Comparison of ENCODE assay signal across 23 cellular contexts in genomic region chr10:126165865-126166264, GRCh38.
DNase-seq lines count a peak whose midpoint lies in the region; ATAC-seq, FAIRE-seq and TF ChIP-seq lines count a peak whose summit lies in the region.
"Had no signal": no experiment of that assay in that cellular context is flagged by ENCODE, and none has a peak within 500 bp of the region (broad histone marks: within the 10 kb centered on the region; RNA-seq: fewer than 3 reads in every experiment).

No MANE protein-coding gene starts in this region.

- POLR2A ChIA-PET in A549 (lab: Yijun Ruan, JAX): no interaction called here
- POLR2A ChIA-PET in K562 (lab: Yijun Ruan, JAX): no interaction called here

- BruUV-seq in K562 (replicated peaks; lab: Mats Ljungman, UMichigan): no TSS peak

- H3K9me3 Mint-ChIP-seq in CD4-positive, CD25-positive, alpha-beta regulatory T cell: peaks cover 0 to 3% (median 0%) of the 10 kb centered on the region in 7 donors
- H3K9me3 Mint-ChIP-seq: CD4-positive, alpha-beta T cell; CD8-positive, alpha-beta T cell had no signal

- H3K36me3 ChIP-seq in CD4-positive, CD25-positive, alpha-beta regulatory T cell (ENCODE audit: control insufficient read depth, insufficient read depth, low read length): no peaks in the 10 kb centered on the region
- H3K36me3 ChIP-seq in K562 (ENCODE audit: control insufficient read depth, insufficient read depth, low read length): no peaks in the 10 kb centered on the region
- H3K36me3 ChIP-seq: BE2C, BLaER1 had no signal

- intact Hi-C loops in K562 (cut with micrococcal nuclease): loop anchor here (10.0 kb wide), 3 partner anchors 139 to 579 kb away; no protein-coding TSS in a partner anchor

- no peaks in the 10 kb centered on the region for H3K9me3 ChIP-seq in A549
- H3K9me3 ChIP-seq in CD4-positive, CD25-positive, alpha-beta regulatory T cell (ENCODE audit: control insufficient read depth in 2 of 2, low read length in 2 of 2): no peaks in the 10 kb centered on the region
- no peaks in the 10 kb centered on the region for H3K9me3 ChIP-seq in K562 (replicated peaks; ENCODE audit: control insufficient read depth, insufficient read depth, low read depth, low read length)
- H3K9me3 ChIP-seq: BE2C, BLaER1, Caco-2 had no signal

- peaks cover 18% of the 10 kb centered on the region for H3K27me3 Mint-ChIP-seq in CD4-positive, CD25-positive, alpha-beta regulatory T cell
- H3K27me3 Mint-ChIP-seq: CD4-positive, alpha-beta T cell had no signal

- peaks cover 0 to 6% (median 0%) of the 10 kb centered on the region in 4 donors for H3K4me1 Mint-ChIP-seq in CD4-positive, CD25-positive, alpha-beta regulatory T cell
- H3K4me1 Mint-ChIP-seq: CD14-positive monocyte had no signal

- TF ChIP-seq RAD21 in A549 (conservative IDR thresholded peaks at IDR 0.05 in 1 of 2, IDR thresholded peaks at IDR 0.05 in 1 of 2) (no peak), K562 (CRISPR knock-in tag; conservative IDR thresholded peaks at IDR 0.05 in 1 of 2, IDR thresholded peaks at IDR 0.05 in 1 of 2) (no peak)

- TF ChIP-seq POLR2A in A549 (IDR thresholded peaks at IDR 0.05; ENCODE audit: low read length) (no peak), K562 (conservative IDR thresholded peaks at IDR 0.05) (no peak)

- no peak for ATAC-seq in A549
- no peak for ATAC-seq in CD4-positive, CD25-positive, alpha-beta regulatory T cell (ENCODE audit: low read depth in 2 of 2)
- no peak for ATAC-seq in K562
- ATAC-seq: CD8-positive, alpha-beta T cell had no signal

- H3K27ac Mint-ChIP-seq in CD4-positive, CD25-positive, alpha-beta regulatory T cell: peak overlapping the region in 1 of 3 donors; percentile 75
- H3K27ac Mint-ChIP-seq: CD14-positive monocyte; CD4-positive, alpha-beta T cell; CD8-positive, alpha-beta T cell had no signal

- WGBS in A549 (ENCODE audit: missing lambda C conversion rate): 78% methylated on average over 2 of the region's 2 CpGs
- 26% methylated on average over 2 of the region's 2 CpGs for WGBS in K562 (ENCODE audit: insufficient coverage, low coverage, missing lambda C conversion rate)

- H3K27me3 ChIP-seq in CD4-positive, CD25-positive, alpha-beta regulatory T cell (ENCODE audit: control insufficient read depth, insufficient read depth, low read length): no peaks in the 10 kb centered on the region
- no peaks in the 10 kb centered on the region for H3K27me3 ChIP-seq in K562 (ENCODE audit: control insufficient read depth in 2 of 2, insufficient read depth in 2 of 2, low read length in 2 of 2)
- H3K27me3 ChIP-seq: BE2C, BLaER1 had no signal

- no peak overlapping the region for H2AFZ ChIP-seq in K562 (ENCODE audit: low read depth, low read length)

- no peaks in the 10 kb centered on the region for H3K79me2 ChIP-seq in K562 (ENCODE audit: control insufficient read depth, insufficient read depth, low read length)

- H3K4me3 ChIP-seq in A549: no peak overlapping the region
- H3K4me3 ChIP-seq in CD4-positive, CD25-positive, alpha-beta regulatory T cell (ENCODE audit: low read depth, low read length): peak overlapping the region; percentile 18
- no peak overlapping the region for H3K4me3 ChIP-seq in K562
- H3K4me3 ChIP-seq: BLaER1 had no signal

- H3K9me1 ChIP-seq in K562 (ENCODE audit: control insufficient read depth, insufficient read depth, low read length): no peaks in the 10 kb centered on the region

- TF ChIP-seq CTCF in A549 (IDR thresholded peaks at IDR 0.05) (no peak), K562 (IDR thresholded peaks at IDR 0.05 in 2 of 3, conservative IDR thresholded peaks at IDR 0.05 in 1 of 3; ENCODE audit: insufficient read depth in 2 of 3, low read depth in 1 of 3, low read length in 3 of 3) (no peak)

- TF ChIP-seq EP300 in A549 (IDR thresholded peaks at IDR 0.05) (no peak), K562 (IDR thresholded peaks at IDR 0.05; ENCODE audit: low read length) (no peak)

- no peak for FAIRE-seq in A549 (lab: Jason Lieb, UNC)
- FAIRE-seq in K562 (lab: Jason Lieb, UNC): no peak
- FAIRE-seq: A204.1, D721Med, G401.6, GM12891, GM19239 had no signal

- H3K4me3 Mint-ChIP-seq in CD4-positive, CD25-positive, alpha-beta regulatory T cell: peak overlapping the region in 1 of 4 donors; percentile 68
- H3K4me3 Mint-ChIP-seq: CD8-positive, alpha-beta T cell had no signal

- H4K20me1 ChIP-seq in K562 (replicated peaks; ENCODE audit: control insufficient read depth, insufficient read depth, low read length): no peaks in the 10 kb centered on the region
- H4K20me1 ChIP-seq: BLaER1 had no signal

- CTCF ChIA-PET in A549 (lab: Yijun Ruan, JAX): no interaction called here
- CTCF ChIA-PET in K562 (lab: Yijun Ruan, JAX; ENCODE audit: low intra/inter-chr PET ratio): no interaction called here

- H3K27ac ChIP-seq in A549 (no peak overlapping the region), K562 (ENCODE audit: extremely low read depth, low read depth, low read length) (no peak overlapping the region)
- H3K27ac ChIP-seq in CD4-positive, CD25-positive, alpha-beta regulatory T cell (ENCODE audit: insufficient read depth, low read length, poor library complexity, severe bottlenecking): no peak overlapping the region
- H3K27ac ChIP-seq: BLaER1 had no signal

- H3K9ac ChIP-seq in K562 (ENCODE audit: insufficient read depth in 1 of 2, low read depth in 2 of 2, low read length in 2 of 2): no peak overlapping the region
- H3K9ac ChIP-seq: BLaER1 had no signal

- H3K4me2 ChIP-seq in A549 (no peak overlapping the region), K562 (ENCODE audit: insufficient read depth, low read length) (no peak overlapping the region)
- H3K4me2 ChIP-seq: BLaER1 had no signal

- DNase-seq in A549 (ENCODE audit: low read depth in 1 of 2, low spot score in 1 of 2) (no peak), K562 (ENCODE audit: extremely low read depth in 1 of 4, low spot score in 3 of 4) (no peak), Ammon's horn (ENCODE audit: low spot score) (no peak), KG1 (lab: John Stamatoyannopoulos, UW) (no peak)
- DNase-seq in CD4-positive, CD25-positive, alpha-beta regulatory T cell: no peak
- DNase-seq in activated T-cell treated with anti-CD3 and anti-CD28 coated beads, Interleukin-2, amount 50 U/mL, for 1 hour: no peak
- DNase-seq: 8988T; AML-193; BE2C; C1 segment of cervical spinal cord; Caco-2; Calu3; CD4-positive, alpha-beta T cell; CD8-positive, alpha-beta T cell; DMS79 treated with DMSO at 0.1 percent for 48 hours; GF-D8 had no signal

- H3K36me3 Mint-ChIP-seq in CD4-positive, CD25-positive, alpha-beta regulatory T cell: peaks cover 3% of the 10 kb centered on the region
- H3K36me3 Mint-ChIP-seq: CD14-positive monocyte; CD8-positive, alpha-beta T cell had no signal

- in situ Hi-C loops in K562 (cut with MboI): no loop called here

- no peaks in the 10 kb centered on the region for H3K4me1 ChIP-seq in A549
- H3K4me1 ChIP-seq in CD4-positive, CD25-positive, alpha-beta regulatory T cell (ENCODE audit: control insufficient read depth, insufficient read depth, low read length, poor library complexity, severe bottlenecking): no peaks in the 10 kb centered on the region
- no peaks in the 10 kb centered on the region for H3K4me1 ChIP-seq in K562 (replicated peaks in 1 of 2; ENCODE audit: control insufficient read depth in 2 of 2, insufficient read depth in 2 of 2, low read length in 2 of 2)
- H3K4me1 ChIP-seq: BLaER1, Caco-2 had no signal

TF ChIP-seq in A549, 52 proteins besides CTCF, POLR2A, EP300 and RAD21:
- TF ChIP-seq ZNF302 (CRISPR knock-in tag; IDR thresholded peaks at IDR 0.05) (no peak), MAFK (IDR thresholded peaks at IDR 0.05; ENCODE audit: partially characterized antibody) (peak; percentile 98)

TF ChIP-seq in K562, 482 proteins besides CTCF, POLR2A, EP300 and RAD21 (continues in another document):
- TF ChIP-seq ZNF316 (IDR thresholded peaks at IDR 0.05) (peak; percentile 79), SRSF3 (IDR thresholded peaks at IDR 0.05; ENCODE audit: insufficient read depth, low read length) (no peak), ZNF444 (CRISPR knock-in tag; IDR thresholded peaks at IDR 0.05) (no peak), MAFG (tag; conservative IDR thresholded peaks at IDR 0.05) (peak; percentile 84)
- TF ChIP-seq, protein P1, sequence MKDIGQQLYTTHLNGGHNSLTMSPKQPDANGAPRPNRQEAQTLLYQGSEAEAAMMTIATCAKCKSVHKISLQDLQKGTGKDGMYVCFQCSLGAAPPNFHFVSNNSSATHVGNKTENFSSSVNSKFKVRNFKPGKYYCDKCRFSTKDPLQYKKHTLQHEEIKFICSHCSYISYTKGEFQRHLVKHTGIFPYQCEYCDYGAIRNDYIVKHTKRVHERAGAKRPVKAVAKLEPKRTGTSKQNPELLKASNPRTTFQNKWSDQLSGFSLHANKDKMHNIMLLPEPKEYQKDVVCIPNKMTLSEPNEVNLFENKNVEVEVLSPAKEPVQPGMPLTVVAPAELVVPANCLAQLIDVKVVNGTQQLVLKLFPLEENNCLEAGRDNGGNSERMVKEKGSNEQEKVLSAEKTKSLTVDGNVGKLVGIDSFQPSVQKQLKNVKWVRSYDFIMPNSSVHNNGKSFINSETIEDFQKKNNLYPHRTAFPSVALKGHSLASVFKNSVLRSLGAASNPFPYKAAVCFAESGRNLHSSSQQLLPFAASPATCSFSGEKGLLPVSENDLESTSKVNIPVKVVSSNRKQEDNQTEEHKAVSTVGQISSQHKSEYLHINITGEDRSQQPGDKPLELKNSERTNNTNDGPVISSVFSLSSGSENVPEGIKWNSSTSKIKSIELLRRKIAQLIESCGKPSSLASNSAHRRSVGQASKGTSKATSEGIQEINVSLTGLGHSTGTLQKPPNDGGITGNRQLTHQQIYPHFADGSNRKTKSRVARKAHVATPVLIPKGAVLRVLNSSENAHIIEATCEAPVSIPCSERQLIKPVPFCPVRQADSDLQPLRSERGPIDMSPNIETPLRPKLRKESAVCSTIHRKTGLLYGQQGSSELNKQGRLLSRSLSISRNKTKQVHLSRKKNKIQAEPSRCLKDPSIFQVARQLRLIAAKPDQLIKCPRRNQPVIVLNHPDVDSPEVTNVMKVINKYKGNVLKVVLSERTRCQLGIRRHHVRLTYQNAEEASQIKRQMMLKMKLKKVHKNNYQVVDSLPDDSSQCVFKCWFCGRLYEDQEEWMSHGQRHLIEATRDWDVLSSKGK (CRISPR knock-in tag; IDR thresholded peaks at IDR 0.05): no peak
- TF ChIP-seq, protein P2, sequence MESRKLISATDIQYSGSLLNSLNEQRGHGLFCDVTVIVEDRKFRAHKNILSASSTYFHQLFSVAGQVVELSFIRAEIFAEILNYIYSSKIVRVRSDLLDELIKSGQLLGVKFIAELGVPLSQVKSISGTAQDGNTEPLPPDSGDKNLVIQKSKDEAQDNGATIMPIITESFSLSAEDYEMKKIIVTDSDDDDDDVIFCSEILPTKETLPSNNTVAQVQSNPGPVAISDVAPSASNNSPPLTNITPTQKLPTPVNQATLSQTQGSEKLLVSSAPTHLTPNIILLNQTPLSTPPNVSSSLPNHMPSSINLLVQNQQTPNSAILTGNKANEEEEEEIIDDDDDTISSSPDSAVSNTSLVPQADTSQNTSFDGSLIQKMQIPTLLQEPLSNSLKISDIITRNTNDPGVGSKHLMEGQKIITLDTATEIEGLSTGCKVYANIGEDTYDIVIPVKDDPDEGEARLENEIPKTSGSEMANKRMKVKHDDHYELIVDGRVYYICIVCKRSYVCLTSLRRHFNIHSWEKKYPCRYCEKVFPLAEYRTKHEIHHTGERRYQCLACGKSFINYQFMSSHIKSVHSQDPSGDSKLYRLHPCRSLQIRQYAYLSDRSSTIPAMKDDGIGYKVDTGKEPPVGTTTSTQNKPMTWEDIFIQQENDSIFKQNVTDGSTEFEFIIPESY (CRISPR knock-in tag; IDR thresholded peaks at IDR 0.05): no peak

Comparison
In these comparisons a context has a peak if more than half of its experiments do, and no peak if none do; other contexts are left out.
1. Of the 35 proteins assayed by ChIP-seq in both K562 and A549: peak only in K562: none; only in A549: none; in both: MAFK; in neither: 34.